Comparison of ENCODE assay signal across 20 cellular contexts in the genomic region with DNA sequence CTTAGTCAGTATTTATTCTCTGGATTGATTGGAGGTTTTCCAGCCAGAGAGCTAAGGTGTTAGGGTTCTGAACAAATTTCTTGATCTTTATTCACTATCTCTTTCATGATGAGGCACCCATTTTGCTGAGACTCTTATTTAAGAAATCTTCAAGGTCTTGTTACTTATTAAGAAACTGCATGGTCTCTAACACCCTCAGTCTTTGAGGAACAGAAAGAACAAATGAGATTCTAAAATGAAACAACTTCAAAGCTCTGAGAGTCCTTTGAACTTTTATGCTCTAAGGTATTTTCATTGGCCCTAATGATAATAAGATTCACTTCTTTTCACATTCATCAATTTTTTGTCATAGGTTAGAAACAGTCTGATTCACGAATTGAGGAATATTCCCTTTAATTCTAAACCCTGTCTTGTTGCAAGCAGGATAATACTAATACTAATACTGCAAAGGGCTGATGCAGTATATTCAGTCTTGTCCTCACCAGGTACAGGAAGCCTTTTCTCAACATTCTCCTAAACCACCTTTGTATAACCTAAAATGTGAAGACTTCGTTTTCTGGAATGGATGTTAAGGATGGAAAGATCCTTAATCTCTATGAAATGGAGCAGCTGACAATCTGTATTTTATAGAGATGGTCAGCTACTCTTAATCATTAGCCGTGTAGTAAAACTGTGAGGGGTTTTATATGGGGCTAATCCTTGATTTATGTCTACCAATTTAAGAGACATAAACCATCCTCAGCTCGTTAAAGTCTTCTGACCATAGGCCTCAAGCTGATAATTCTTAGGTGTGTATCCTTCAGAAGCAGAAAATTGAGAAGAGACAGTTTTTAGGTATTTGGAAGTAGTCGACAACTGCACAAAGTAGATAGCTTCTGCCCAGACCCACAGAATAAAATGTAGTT.
DNase-seq lines count a peak whose midpoint lies in the region; ATAC-seq, FAIRE-seq and TF ChIP-seq lines count a peak whose summit lies in the region.
"Had no signal": no experiment of that assay in that cellular context is flagged by ENCODE, and none has a peak within 500 bp of the region (broad histone marks: within the 10 kb centered on the region; RNA-seq: fewer than 3 reads in every experiment).

No MANE protein-coding gene starts in this region.

- H3K9me3 ChIP-seq in GM12878 (replicated peaks; ENCODE audit: control insufficient read depth, insufficient read depth, low read length) (no peaks in the 10 kb centered on the region), PC-3 (ENCODE audit: low read length) (no peaks in the 10 kb centered on the region)

- H3K4me1 ChIP-seq in GM12878 (ENCODE audit: control insufficient read depth, insufficient read depth, low read length) = no peaks in the 10 kb centered on the region
- no peaks in the 10 kb centered on the region for H3K4me1 ChIP-seq in PC-3 (ENCODE audit: insufficient read depth, low read length)

- H3K79me2 ChIP-seq in GM12878 (ENCODE audit: control insufficient read depth, insufficient read depth, low read length) (no peaks in the 10 kb centered on the region), PC-3 (ENCODE audit: low read length) (no peaks in the 10 kb centered on the region)

- BruUV-seq in GM12878 (replicated peaks; lab: Mats Ljungman, UMichigan) = no TSS peak
- BruUV-seq in PC-3 (replicated peaks; lab: Mats Ljungman, UMichigan) = no TSS peak

- H4K20me1 ChIP-seq in GM12878 (ENCODE audit: control insufficient read depth, insufficient read depth) (no peaks in the 10 kb centered on the region), PC-3 (ENCODE audit: low read length) (no peaks in the 10 kb centered on the region)

- SMC1A ChIA-PET in GM12878 (lab: Charles Lee; ENCODE audit: uncharacterized antibody, unreplicated experiment) = interaction anchor here (0.7 to 4.7 kb wide), 10 partner anchors 12 to 205 kb away, joined by 3 to 20 read pairs (median 5); no protein-coding TSS in a partner anchor

- 2% methylated on average over 5 of the region's 5 CpGs for WGBS in GM12878 (ENCODE audit: insufficient coverage, insufficient replicate concordance, low lambda C conversion rate, missing lambda C conversion rate)

- H3K27ac ChIP-seq in GM12878 (ENCODE audit: control insufficient read depth, insufficient read depth) (no peak overlapping the region), PC-3 (ENCODE audit: low read length) (no peak overlapping the region)
- H3K27ac ChIP-seq: coronary artery had no signal

- DNase-seq in GM12878 (ENCODE audit: low read depth, low spot score) (peak; percentile 5), SW 1271 (lab: John Stamatoyannopoulos, UW) (no peak), PC-3 (no peak), NCI-H2196 (lab: John Stamatoyannopoulos, UW; ENCODE audit: unreplicated experiment) (no peak)
- DNase-seq: activated CD4-positive, alpha-beta memory T cell treated with anti-CD3 and anti-CD28 coated beads, Interleukin-2, amount 10 ng/mL, durations not matched to agents 7 days and 5 days; activated naive CD8-positive, alpha-beta T cell treated with anti-CD3 and anti-CD28 coated beads, Interleukin-2, amount 10 ng/mL, durations not matched to agents 7 days and 5 days; activated T-cell treated with anti-CD3 and anti-CD28 coated beads, Interleukin-2, amount 50 U/mL, for 72 hours; COR-L47; EL; foreskin fibroblast; HCEC 1CT; hypothalamus; NCI-H1694; stimulated activated CD4-positive, alpha-beta T cell treated with anti-CD3 and anti-CD28 coated beads, Interleukin-4, amount 100 ng/mL, for 1 hour had no signal

- TF ChIP-seq EP300 in GM12878 (IDR thresholded peaks at IDR 0.05; ENCODE audit: borderline replicate concordance in 1 of 2, control insufficient read depth in 1 of 2, low read depth in 2 of 2, low read length in 2 of 2) = 0 out of 4 replicates have a peak, but pooled peaks of 1 of the 2 experiments have one; percentile 39

- ATAC-seq in GM18868 (IDR thresholded peaks at IDR 0.05; ENCODE audit: unreplicated experiment) = peak; percentile 54
- ATAC-seq in GM21423 (IDR thresholded peaks at IDR 0.05; ENCODE audit: unreplicated experiment) = peak; percentile 69
- ATAC-seq in HG03135 (IDR thresholded peaks at IDR 0.05; ENCODE audit: unreplicated experiment) = peak; percentile 62
- ATAC-seq in GM12878 = peak; percentile 92
- no peak for ATAC-seq in PC-3
- ATAC-seq: activated T-cell treated with anti-CD3 and anti-CD28 coated beads, Interleukin-2, amount 50 U/mL, for 72 hours; HepG2 had no signal

- TF ChIP-seq RAD21 in GM12878 (IDR thresholded peaks at IDR 0.05; ENCODE audit: insufficient read depth, low read depth, low read length) = no peak

- RAD21 ChIA-PET in GM12878 (lab: Charles Lee; ENCODE audit: unreplicated experiment) = interaction anchor here (0.9 to 1.8 kb wide), 8 partner anchors 20 to 206 kb away, joined by 3 to 6 read pairs (median 4); no protein-coding TSS in a partner anchor

- H3K9me2 ChIP-seq in PC-3 (replicated peaks; ENCODE audit: low read length) = no peaks in the 10 kb centered on the region

- H3K36me3 ChIP-seq in GM12878 (ENCODE audit: control insufficient read depth in 2 of 2, insufficient read depth in 2 of 2, low read length in 1 of 2) = no peaks in the 10 kb centered on the region
- H3K36me3 ChIP-seq in PC-3 (ENCODE audit: low read depth, low read length) = no peaks in the 10 kb centered on the region

- intact Hi-C loops in GM12878 (cut with micrococcal nuclease; ENCODE audit: unreplicated experiment) = no loop called here
- intact Hi-C loops in PC-3 (cut with micrococcal nuclease) = no loop called here

- H3K4me2 ChIP-seq in GM12878 (ENCODE audit: control insufficient read depth, insufficient read depth) (no peak overlapping the region), PC-3 (ENCODE audit: low read length) (no peak overlapping the region)

- POLR2A ChIA-PET in GM12878 (lab: Charles Lee) = interaction anchor here (1.1 kb wide), 1 partner anchor 106 kb away, joined by 8 read pairs; no protein-coding TSS in a partner anchor
- POLR2A ChIA-PET in PC-3 (lab: Charles Lee; ENCODE audit: unreplicated experiment) = no interaction called here

- H3K9ac ChIP-seq in GM12878 (ENCODE audit: control insufficient read depth, insufficient read depth, low read length) (no peak overlapping the region), PC-3 (ENCODE audit: low read length) (no peak overlapping the region)

- TF ChIP-seq CTCF in GM12878 (IDR thresholded peaks at IDR 0.05 in 2 of 3, conservative IDR thresholded peaks at IDR 0.05 in 1 of 3; ENCODE audit: control insufficient read depth in 2 of 3, extremely low read depth in 1 of 3, insufficient read depth in 1 of 3, low read depth in 3 of 3, low read length in 3 of 3) = no peak
- no peak for TF ChIP-seq CTCF in PC-3 (conservative IDR thresholded peaks at IDR 0.05; ENCODE audit: low read depth, low read length)

- H3F3A ChIP-seq in PC-3 (ENCODE audit: low read length, unreplicated experiment) = no peaks in the 10 kb centered on the region

- in situ Hi-C loops in GM12878 (cut with MboI) = no loop called here

- H3K4me3 ChIP-seq in GM12878 (no peak overlapping the region), PC-3 (ENCODE audit: low read length) (no peak overlapping the region)
- H3K4me3 ChIP-seq: coronary artery had no signal

- no peak for FAIRE-seq in GM12878 (lab: Jason Lieb, UNC)
- FAIRE-seq: endothelial cell of umbilical vein, HepG2 had no signal

- CTCF ChIA-PET in GM12878 (lab: Yijun Ruan, JAX) (interaction anchor here (0.6 to 1.4 kb wide), 7 partner anchors 12 to 344 kb away, joined by 3 to 6 read pairs (median 4); no protein-coding TSS in a partner anchor), PC-3 (lab: Charles Lee) (no interaction called here)

- no peaks in the 10 kb centered on the region for H3K27me3 ChIP-seq in GM12878 (replicated peaks in 1 of 2; ENCODE audit: control insufficient read depth in 2 of 2, insufficient read depth in 2 of 2, low read length in 1 of 2)
- H3K27me3 ChIP-seq in PC-3 (ENCODE audit: low read length) = no peaks in the 10 kb centered on the region; the same call in 1 of the 2 replicates

- no peak for TF ChIP-seq POLR2A in GM12878 (IDR thresholded peaks at IDR 0.05; ENCODE audit: low read depth, low read length)

- H2AFZ ChIP-seq in GM12878 (ENCODE audit: control insufficient read depth, low read depth, low read length) (no peak overlapping the region), PC-3 (ENCODE audit: low read length) (no peak overlapping the region)

TF ChIP-seq in GM12878, 131 proteins besides CTCF, POLR2A, EP300 and RAD21 (continues in another document):
- TF ChIP-seq IKZF1 (conservative IDR thresholded peaks at IDR 0.05) (no peak), SIN3A (IDR thresholded peaks at IDR 0.05; ENCODE audit: low read depth, low read length) (no peak), MTA2 (IDR thresholded peaks at IDR 0.05; ENCODE audit: low read depth) (peak; percentile 75), DPF2 (IDR thresholded peaks at IDR 0.05) (0 out of 2 replicates have a peak, but pooled peaks have one; percentile 16)
- TF ChIP-seq, protein P1, sequence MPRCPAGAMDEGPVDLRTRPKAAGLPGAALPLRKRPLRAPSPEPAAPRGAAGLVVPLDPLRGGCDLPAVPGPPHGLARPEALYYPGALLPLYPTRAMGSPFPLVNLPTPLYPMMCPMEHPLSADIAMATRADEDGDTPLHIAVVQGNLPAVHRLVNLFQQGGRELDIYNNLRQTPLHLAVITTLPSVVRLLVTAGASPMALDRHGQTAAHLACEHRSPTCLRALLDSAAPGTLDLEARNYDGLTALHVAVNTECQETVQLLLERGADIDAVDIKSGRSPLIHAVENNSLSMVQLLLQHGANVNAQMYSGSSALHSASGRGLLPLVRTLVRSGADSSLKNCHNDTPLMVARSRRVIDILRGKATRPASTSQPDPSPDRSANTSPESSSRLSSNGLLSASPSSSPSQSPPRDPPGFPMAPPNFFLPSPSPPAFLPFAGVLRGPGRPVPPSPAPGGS (IDR thresholded peaks at IDR 0.05; ENCODE audit: borderline replicate concordance, insufficient read depth, low read depth, low read length, poor library complexity, severe bottlenecking) = no peak
